In genomic region chrX:43685221-43685620, GRCh38 we compare ENCODE assay signal across 2 cellular contexts.
A peak's percentile ranks its signal among the peaks of the same experiment; 100 is the strongest.
TF ChIP-seq lines count a peak whose summit lies in the region.

No MANE protein-coding gene starts in this region.

TF ChIP-seq in HepG2, 621 proteins besides CTCF, POLR2A, EP300 and RAD21:
- TF ChIP-seq SIN3A (IDR thresholded peaks at IDR 0.05; ENCODE audit: borderline replicate concordance, low read depth, low read length) (no peak), CEBPB (IDR thresholded peaks at IDR 0.05; ENCODE audit: borderline replicate concordance, low read depth, low read length) (peak; percentile 54)

TF ChIP-seq in H1, 55 proteins besides CTCF, POLR2A, EP300 and RAD21:
- TF ChIP-seq RBBP5 (IDR thresholded peaks at IDR 0.05; ENCODE audit: borderline replicate concordance, low read depth, low read length) (no peak), RNF2 (IDR thresholded peaks at IDR 0.05; ENCODE audit: borderline replicate concordance, low read depth, low read length, missing control alignments, poor library complexity, severe bottlenecking) (no peak), NANOG (IDR thresholded peaks at IDR 0.05; ENCODE audit: insufficient read depth, low read depth, low read length, poor library complexity, severe bottlenecking) (no peak), PHF8 (conservative IDR thresholded peaks at IDR 0.05; ENCODE audit: low read depth, low read length) (no peak), HDAC6 (IDR thresholded peaks at IDR 0.05; ENCODE audit: low read depth, low read length) (no peak), SIX5 (IDR thresholded peaks at IDR 0.05; ENCODE audit: low read depth, low read length) (no peak), ZNF274 (IDR thresholded peaks at IDR 0.05; ENCODE audit: borderline replicate concordance, extremely low read depth, low read length) (no peak), FOSL1 (IDR thresholded peaks at IDR 0.05; ENCODE audit: insufficient read depth, low read depth, low read length) (no peak), SAP30 (IDR thresholded peaks at IDR 0.05; ENCODE audit: insufficient read depth, insufficient replicate concordance, low read length) (no peak), KDM1A (IDR thresholded peaks at IDR 0.05; ENCODE audit: borderline replicate concordance, low read length) (no peak)
